In genomic region chr5:3510642-3511041, GRCh38 we compare ENCODE assay signal across 32 cellular contexts.
"Had no signal": no experiment of that assay in that cellular context is flagged by ENCODE, and none has a peak within 500 bp of the region (broad histone marks: within the 10 kb centered on the region; RNA-seq: fewer than 3 reads in every experiment).

No MANE protein-coding gene starts in this region.

- H3K9me3 ChIP-seq: adrenal gland, esophagus squamous epithelium, heart left ventricle had no signal

- FAIRE-seq: colon, frontal cortex had no signal

- DNase-seq: activated CD4-positive, alpha-beta T cell treated with anti-CD3 and anti-CD28 coated beads for 1 hour; activated CD4-positive, alpha-beta T cell treated with anti-CD3 and anti-CD28 coated beads for 4 hours; activated CD4-positive, alpha-beta T cell treated with anti-CD3 and anti-CD28 coated beads, Interleukin-2, amount 50 U/mL, for 1 hour; activated CD4-positive, alpha-beta T cell treated with anti-CD3 and anti-CD28 coated beads, Interleukin-2, amount 50 U/mL, for 48 hours; activated CD8-positive, alpha-beta memory T cell treated with anti-CD3 and anti-CD28 coated beads for 24 hours; activated CD8-positive, alpha-beta T cell treated with anti-CD3 and anti-CD28 coated beads for 36 hours; activated effector memory CD4-positive, alpha-beta T cell treated with Interleukin-2 at 50 U/mL for 16 hours; activated gamma-delta T cell treated with Interleukin-2 at 50 U/mL for 16 hours; activated naive CD4-positive, alpha-beta T cell treated with Interleukin-2 at 50 U/mL for 16 hours; activated naive CD8-positive, alpha-beta T cell treated with anti-CD3 and anti-CD28 coated beads for 36 hours; activated naive CD8-positive, alpha-beta T cell treated with anti-CD3 and anti-CD28 coated beads, Interleukin-2, amount 50 U/mL, for 24 hours; activated T-cell treated with anti-CD3 and anti-CD28 coated beads, Interleukin-2, amount 50 U/mL, for 4 hours; adrenal gland; amygdala; aorta; body of pancreas; caudate nucleus; cortex of kidney; dermis blood vessel endothelial cell; effector CD4-positive, alpha-beta T cell; effector memory CD8-positive, alpha-beta T cell; erythroblast; esophagus squamous epithelium; heart left ventricle; T-helper 1 cell; T-helper 17 cell; T1000 had no signal

- H3K27ac ChIP-seq: adrenal gland, body of pancreas, esophagus squamous epithelium, heart left ventricle had no signal

- H3K27me3 Mint-ChIP-seq: activated CD8-positive, alpha-beta T cell treated with anti-CD3 and anti-CD28 coated beads for 36 hours; activated naive CD4-positive, alpha-beta T cell treated with anti-CD3 and anti-CD28 coated beads, Interleukin-2, amount 50 U/mL, for 24 hours; activated naive CD8-positive, alpha-beta T cell treated with anti-CD3 and anti-CD28 coated beads for 36 hours; activated naive CD8-positive, alpha-beta T cell treated with anti-CD3 and anti-CD28 coated beads, Interleukin-2, amount 50 U/mL, for 24 hours; activated T-helper 17 cell treated with anti-CD3 and anti-CD28 coated beads, Interleukin-2, amount 50 U/mL, for 72 hours; effector memory CD8-positive, alpha-beta T cell; T-helper 17 cell had no signal

- H3K4me1 Mint-ChIP-seq: activated naive CD4-positive, alpha-beta T cell treated with anti-CD3 and anti-CD28 coated beads, Interleukin-2, amount 50 U/mL, for 24 hours; activated naive CD8-positive, alpha-beta T cell treated with anti-CD3 and anti-CD28 coated beads for 36 hours; activated naive CD8-positive, alpha-beta T cell treated with anti-CD3 and anti-CD28 coated beads, Interleukin-2, amount 50 U/mL, for 24 hours; activated T-helper 17 cell treated with anti-CD3 and anti-CD28 coated beads, Interleukin-2, amount 50 U/mL, for 72 hours; T-helper 17 cell had no signal

- H3K4me3 ChIP-seq: adrenal gland, body of pancreas, esophagus squamous epithelium, heart left ventricle had no signal

- H3K4me3 Mint-ChIP-seq: activated CD8-positive, alpha-beta T cell treated with anti-CD3 and anti-CD28 coated beads for 36 hours; activated naive CD4-positive, alpha-beta T cell treated with anti-CD3 and anti-CD28 coated beads, Interleukin-2, amount 50 U/mL, for 24 hours; activated naive CD8-positive, alpha-beta T cell treated with anti-CD3 and anti-CD28 coated beads for 36 hours; activated naive CD8-positive, alpha-beta T cell treated with anti-CD3 and anti-CD28 coated beads, Interleukin-2, amount 50 U/mL, for 24 hours; activated T-cell treated with anti-CD3 and anti-CD28 coated beads, Interleukin-2, amount 50 U/mL, for 4 hours; activated T-helper 17 cell treated with anti-CD3 and anti-CD28 coated beads, Interleukin-2, amount 50 U/mL, for 72 hours; effector memory CD8-positive, alpha-beta T cell; T-helper 17 cell; T-helper 2 cell treated with Interferon-gamma antibody and Interleukin-4, amounts not matched to agents 5 μg/mL and 100 μg/mL, for 36 hours had no signal

- ATAC-seq: activated CD8-positive, alpha-beta T cell treated with anti-CD3 and anti-CD28 coated beads for 36 hours; activated naive CD8-positive, alpha-beta T cell treated with anti-CD3 and anti-CD28 coated beads, Interleukin-2, amount 50 U/mL, for 24 hours; activated T-cell treated with anti-CD3 and anti-CD28 coated beads, Interleukin-2, amount 50 U/mL, for 4 hours; activated T-helper 17 cell treated with anti-CD3 and anti-CD28 coated beads, Interleukin-2, amount 50 U/mL, for 72 hours; body of pancreas; effector memory CD8-positive, alpha-beta T cell; heart left ventricle; T-helper 17 cell had no signal

- H3K36me3 Mint-ChIP-seq: activated naive CD4-positive, alpha-beta T cell treated with anti-CD3 and anti-CD28 coated beads, Interleukin-2, amount 50 U/mL, for 24 hours; activated naive CD8-positive, alpha-beta T cell treated with anti-CD3 and anti-CD28 coated beads for 36 hours had no signal

- H3K4me1 ChIP-seq: adrenal gland, body of pancreas, esophagus squamous epithelium, heart left ventricle had no signal

- H3K27ac Mint-ChIP-seq: activated CD8-positive, alpha-beta T cell treated with anti-CD3 and anti-CD28 coated beads for 36 hours; activated naive CD4-positive, alpha-beta T cell treated with anti-CD3 and anti-CD28 coated beads, Interleukin-2, amount 50 U/mL, for 24 hours; activated naive CD8-positive, alpha-beta T cell treated with anti-CD3 and anti-CD28 coated beads for 36 hours; activated naive CD8-positive, alpha-beta T cell treated with anti-CD3 and anti-CD28 coated beads, Interleukin-2, amount 50 U/mL, for 24 hours; activated T-helper 17 cell treated with anti-CD3 and anti-CD28 coated beads, Interleukin-2, amount 50 U/mL, for 72 hours; effector memory CD8-positive, alpha-beta T cell; T-helper 17 cell; T-helper 2 cell treated with Interferon-gamma antibody and Interleukin-4, amounts not matched to agents 5 μg/mL and 100 μg/mL, for 36 hours had no signal

- H3K27me3 ChIP-seq: adrenal gland, body of pancreas, esophagus squamous epithelium, heart left ventricle had no signal

- H3K36me3 ChIP-seq: adrenal gland, esophagus squamous epithelium, heart left ventricle had no signal

- H3K9me3 Mint-ChIP-seq: activated naive CD8-positive, alpha-beta T cell treated with anti-CD3 and anti-CD28 coated beads for 36 hours had no signal
